Comparison of ENCODE assay signal across 12 cellular contexts in the genomic region with DNA sequence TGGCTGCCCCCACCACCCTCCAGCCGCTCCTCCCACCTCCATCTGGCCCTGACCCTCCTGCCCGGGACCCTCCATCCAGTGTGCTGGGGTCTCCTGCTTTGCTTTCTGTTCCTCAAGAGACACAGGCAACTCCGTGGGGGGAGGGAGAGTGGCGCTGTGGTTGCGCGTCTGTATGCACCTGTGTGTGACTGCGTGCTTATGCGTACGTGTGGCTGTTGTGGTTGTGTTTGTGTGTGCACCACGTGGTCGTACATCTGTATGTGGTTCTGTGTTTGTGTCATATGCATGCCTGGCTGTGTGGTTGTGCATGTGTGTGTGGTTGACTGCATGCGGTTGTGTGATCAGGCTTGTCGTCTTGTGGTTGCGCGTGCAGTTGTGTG. TPM values are rescaled to one million over a fixed set of nuclear protein-coding genes. Genes with fewer than 3 reads are reported as not detected.
DNase-seq lines count a peak whose midpoint lies in the region; ATAC-seq, FAIRE-seq and TF ChIP-seq lines count a peak whose summit lies in the region.
"Had no signal": no experiment of that assay in that cellular context is flagged by ENCODE, and none has a peak within 500 bp of the region (broad histone marks: within the 10 kb centered on the region; RNA-seq: fewer than 3 reads in every experiment).

No MANE protein-coding gene starts in this region.

- H4K20me1 ChIP-seq in PC-3 (ENCODE audit: low read length) (no peaks in the 10 kb centered on the region), mammary epithelial cell (ENCODE audit: insufficient read depth, low read length) (no peaks in the 10 kb centered on the region)

- whole genome bisulfite sequencing in mammary epithelial cell (ENCODE audit: low coverage, missing lambda C conversion rate) = 68% methylated on average over 13 of the region's 15 CpGs
- WGBS in small intestine, 3 donors = 30 to 42% (median 31%) methylated on average over 15 of the region's 15 CpGs

- H3K4me1 ChIP-seq in PC-3 (ENCODE audit: insufficient read depth, low read length) (no peaks in the 10 kb centered on the region), mammary epithelial cell (ENCODE audit: insufficient read depth, low read length) (peaks cover 12% of the 10 kb centered on the region), rectal smooth muscle tissue (ENCODE audit: control insufficient read depth, insufficient read depth, low read length) (no peaks in the 10 kb centered on the region), small intestine (ENCODE audit: control insufficient read depth in 2 of 2, insufficient read depth in 1 of 2, low read depth in 1 of 2, low read length in 1 of 2) (peaks cover 2 to 3% of the 10 kb centered on the region in 2 donors)

- H3K9me2 ChIP-seq in PC-3 (replicated peaks; ENCODE audit: low read length) = no peaks in the 10 kb centered on the region

- no peak for TF ChIP-seq POLR2A in GM12891 (IDR thresholded peaks at IDR 0.05; ENCODE audit: low read depth, low read length)

- in situ Hi-C loops in mammary epithelial cell (cut with MboI; ENCODE audit: low sequenced_read_pairs in 2 of 2) = loop anchor here in 1 of 2 donors (25.0 kb wide), 1 partner anchor 195 kb away; the partner anchor contains the start of genes IDUA and SLC26A1

- peaks cover 13% of the 10 kb centered on the region for H3K27me3 ChIP-seq in PC-3 (ENCODE audit: low read length)
- H3K27me3 ChIP-seq in mammary epithelial cell (ENCODE audit: insufficient read depth, low read length) = peaks cover 21% of the 10 kb centered on the region
- H3K27me3 ChIP-seq in rectal smooth muscle tissue (ENCODE audit: control insufficient read depth, insufficient read depth, low read length) = peaks cover 34% of the 10 kb centered on the region
- H3K27me3 ChIP-seq in small intestine (ENCODE audit: control insufficient read depth in 2 of 2, insufficient read depth in 2 of 2, low read length in 2 of 2) = peaks cover 6 to 16% of the 10 kb centered on the region in 2 donors

- H3K9me3 ChIP-seq in PC-3 (ENCODE audit: low read length) (no peaks in the 10 kb centered on the region), mammary epithelial cell (replicated peaks; ENCODE audit: insufficient read depth, low read length) (no peaks in the 10 kb centered on the region), small intestine (ENCODE audit: control insufficient read depth, low read depth) (no peaks in the 10 kb centered on the region)
- H3K9me3 ChIP-seq: heart left ventricle had no signal

- H3K4me2 ChIP-seq in PC-3 (ENCODE audit: low read length) = peak overlapping the region; percentile 72
- peak overlapping the region; percentile 66 for H3K4me2 ChIP-seq in mammary epithelial cell (ENCODE audit: insufficient read depth, low read depth, low read length)

- dilution Hi-C loops in mammary epithelial cell (cut with HindIII; ENCODE audit: low sequenced_read_pairs) = no loop called here

- DNase-seq in GM12891 (ENCODE audit: insufficient read length, low spot score) (no peak), PC-3 (no peak), mammary epithelial cell (no peak), small intestine (no peak), GF-D8 (lab: John Stamatoyannopoulos, UW) (no peak)
- DNase-seq: activated CD8-positive, alpha-beta memory T cell treated with anti-CD3 and anti-CD28 coated beads, Interleukin-2, amount 50 U/mL, for 48 hours; heart left ventricle; midbrain; NCI-H446 had no signal

- POLR2A ChIA-PET in PC-3 (lab: Charles Lee; ENCODE audit: unreplicated experiment) = no interaction called here

- H3K4me3 ChIP-seq in PC-3 (ENCODE audit: low read length) = peak overlapping the region; percentile 50
- peak overlapping the region in 1 of 3 experiments; percentile 19 for H3K4me3 ChIP-seq in mammary epithelial cell (replicated peaks in 1 of 3; ENCODE audit: insufficient read depth in 1 of 3, low read depth in 2 of 3, low read length in 3 of 3)
- peak overlapping the region; percentile 32 for H3K4me3 ChIP-seq in rectal smooth muscle tissue (ENCODE audit: low read length)
- peak overlapping the region in 1 of 2 donors; percentile 8 for H3K4me3 ChIP-seq in small intestine (ENCODE audit: low read depth in 1 of 2, low read length in 2 of 2)

- ATAC-seq in PC-3 (0 out of 2 replicates have a peak, but pooled peaks have one; percentile 6), GM18520 (IDR thresholded peaks at IDR 0.05; ENCODE audit: unreplicated experiment) (no peak)
- ATAC-seq: heart left ventricle, SK-N-SH treated with all-trans-retinoic acid at 6 μM for 48 hours had no signal

- no peak overlapping the region for H3K9ac ChIP-seq in PC-3 (ENCODE audit: low read length)
- no peak overlapping the region for H3K9ac ChIP-seq in mammary epithelial cell (ENCODE audit: insufficient read depth, low read length)
- H3K9ac ChIP-seq in rectal smooth muscle tissue (ENCODE audit: low read length) = no peak overlapping the region

- H3F3A ChIP-seq in PC-3 (ENCODE audit: low read length, unreplicated experiment) = no peaks in the 10 kb centered on the region

- H3K36me3 ChIP-seq in PC-3 (ENCODE audit: low read depth, low read length) (no peaks in the 10 kb centered on the region), mammary epithelial cell (ENCODE audit: insufficient read depth, low read length) (no peaks in the 10 kb centered on the region), rectal smooth muscle tissue (ENCODE audit: control insufficient read depth, insufficient read depth, low read length) (no peaks in the 10 kb centered on the region), small intestine (ENCODE audit: control insufficient read depth in 2 of 2, insufficient read depth in 2 of 2, low read length in 2 of 2) (no peaks in the 10 kb centered on the region)
- H3K36me3 ChIP-seq: heart left ventricle had no signal

- no peak overlapping the region for H3K27ac ChIP-seq in PC-3 (ENCODE audit: low read length)
- no peak overlapping the region for H3K27ac ChIP-seq in mammary epithelial cell (ENCODE audit: insufficient read depth, low read depth, low read length)
- no peak overlapping the region for H3K27ac ChIP-seq in rectal smooth muscle tissue (ENCODE audit: low read depth, low read length)
- no peak overlapping the region for H3K27ac ChIP-seq in small intestine (ENCODE audit: low read depth in 1 of 2, low read length in 1 of 2)
- H3K27ac ChIP-seq: heart left ventricle had no signal

- no TSS peak for BruUV-seq in PC-3 (replicated peaks; lab: Mats Ljungman, UMichigan)
- BruUV-seq in mammary epithelial cell (replicated peaks; lab: Mats Ljungman, UMichigan) = no TSS peak

- H3K79me2 ChIP-seq in PC-3 (ENCODE audit: low read length) (no peaks in the 10 kb centered on the region), mammary epithelial cell (ENCODE audit: insufficient read depth, low read length) (no peaks in the 10 kb centered on the region)

- H2AFZ ChIP-seq in PC-3 (ENCODE audit: low read length) (peak overlapping the region; percentile 61), mammary epithelial cell (ENCODE audit: low read depth, low read length) (peak overlapping the region; percentile 66)

- no peak; the same call in 1 of the 2 replicates for TF ChIP-seq CTCF in PC-3 (conservative IDR thresholded peaks at IDR 0.05; ENCODE audit: low read depth, low read length)
- TF ChIP-seq CTCF in mammary epithelial cell (conservative IDR thresholded peaks at IDR 0.05 in 1 of 2, IDR thresholded peaks at IDR 0.05 in 1 of 2; ENCODE audit: extremely low read depth in 1 of 2, insufficient read depth in 1 of 2, low read depth in 1 of 2, low read length in 2 of 2) = no peak

- CTCF ChIA-PET in PC-3 (lab: Charles Lee) (no interaction called here), mammary epithelial cell (lab: Charles Lee; ENCODE audit: low non-redundant PET) (no interaction called here)

- FAIRE-seq in GM12891 (lab: Jason Lieb, UNC) (peak; percentile 95), small intestine (lab: Jason Lieb, UNC) (no peak)

- intact Hi-C loops in PC-3 (cut with micrococcal nuclease) = no loop called here
- intact Hi-C loops in mammary epithelial cell (cut with micrococcal nuclease) = no loop called here

TF ChIP-seq in GM12891, 5 proteins besides CTCF, POLR2A, EP300 and RAD21:
- TF ChIP-seq POU2F2 (IDR thresholded peaks at IDR 0.05; ENCODE audit: low read depth, low read length) = no peak; the same call in 1 of the 2 replicates
- TF ChIP-seq TAF1 (IDR thresholded peaks at IDR 0.05; ENCODE audit: low read depth, low read length) = no peak
- TF ChIP-seq PAX5 (IDR thresholded peaks at IDR 0.05; ENCODE audit: insufficient read depth, low read length, severe bottlenecking) = no peak
- no peak for TF ChIP-seq POLR2AphosphoS5 (IDR thresholded peaks at IDR 0.05; ENCODE audit: low read depth, low read length)
- no peak for TF ChIP-seq SPI1 (IDR thresholded peaks at IDR 0.05; ENCODE audit: low read depth, low read length)

RNA-seq across cellular contexts. Expression of gene CPLX1, which starts 33.2 kb away (rescaled TPM):
- 0.73 TPM for polyA plus RNA-seq in GM12891 (2012; ENCODE audit: low read depth, missing spikeins)
- total RNA-seq in PC-3 (2014; rRNA removed) (0.87 and 2.6 TPM in 2 replicates), mammary epithelial cell (1 to 10 TPM in 1 of 2 donors, not detected in 1; 1.1 TPM)
- polyA plus RNA-seq in mammary epithelial cell (0.22 TPM), small intestine (1 to 10 TPM in 1 of 3 donors, not detected in 2; 2.6 TPM)
- polyA minus RNA-seq in mammary epithelial cell = not detected
